13 cellular contexts compared by ENCODE assay signal in genomic region chr3:196170296-196170695, GRCh38. TPM values are rescaled to one million over a fixed set of nuclear protein-coding genes. Genes with fewer than 3 reads are reported as not detected.
"Had no signal": no experiment of that assay in that cellular context is flagged by ENCODE, and none has a peak within 500 bp of the region (broad histone marks: within the 10 kb centered on the region; RNA-seq: fewer than 3 reads in every experiment).

No MANE protein-coding gene starts in this region.

RNA-seq across cellular contexts. Expression of gene ZDHHC19, which starts 40.9 kb away (rescaled TPM):
- total RNA-seq: cerebellum, dermis microvascular lymphatic vessel endothelial cell, esophagus mucosa, esophagus squamous epithelium, gastrocnemius medialis, glomerular endothelial cell, kidney epithelial cell, left cardiac atrium, left ventricle myocardium superior, lower leg skin, lung microvascular endothelial cell, mononuclear cell had no signal
- polyA plus RNA-seq: keratinocyte had no signal

RNA-seq across cellular contexts. Expression of gene SLC51A, which starts 46.0 kb away (rescaled TPM):
- total RNA-seq: cerebellum, dermis microvascular lymphatic vessel endothelial cell, esophagus mucosa, glomerular endothelial cell, kidney epithelial cell, left ventricle myocardium superior, lower leg skin, lung microvascular endothelial cell had no signal
- polyA plus RNA-seq: keratinocyte had no signal
